ENCODE assay signal across 13 cellular contexts in the genomic region with DNA sequence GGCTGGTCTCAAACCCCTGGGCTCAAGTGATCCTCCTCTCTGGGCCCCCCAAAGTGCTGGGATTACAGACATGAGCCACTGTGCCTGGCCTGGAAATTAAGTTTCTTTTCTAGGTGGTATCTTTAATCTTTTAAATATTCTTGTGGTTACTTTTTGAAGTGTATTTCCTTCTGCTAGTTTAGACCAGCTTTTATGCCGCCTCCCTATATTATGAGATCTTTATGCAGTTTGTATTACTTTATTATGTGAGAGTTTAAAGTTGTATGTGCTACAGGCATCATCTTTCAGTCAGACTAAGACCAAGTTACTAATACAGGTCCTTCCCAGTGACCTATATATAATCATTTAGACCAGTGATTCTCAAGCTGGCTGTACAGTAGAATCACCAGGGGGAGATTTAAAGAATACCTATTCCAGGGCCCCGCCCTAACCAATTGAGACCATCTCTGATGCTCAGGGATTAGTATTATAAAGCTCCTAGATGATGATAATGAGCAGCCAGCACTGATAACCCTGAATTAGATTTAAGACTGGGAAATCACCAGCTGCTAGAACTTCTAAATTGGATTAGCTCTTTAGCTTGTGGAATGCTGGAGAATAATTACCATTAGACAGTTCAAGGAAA. TPM values are rescaled to one million over a fixed set of nuclear protein-coding genes. Genes with fewer than 3 reads are reported as not detected.
DNase-seq lines count a peak whose midpoint lies in the region; ATAC-seq and TF ChIP-seq lines count a peak whose summit lies in the region.
"Had no signal": no experiment of that assay in that cellular context is flagged by ENCODE, and none has a peak within 500 bp of the region (broad histone marks: within the 10 kb centered on the region; RNA-seq: fewer than 3 reads in every experiment).

No MANE protein-coding gene starts in this region.

- H3K4me3 ChIP-seq in naive thymus-derived CD4-positive, alpha-beta T cell (ENCODE audit: low read length): no peak overlapping the region
- H3K4me3 ChIP-seq: thoracic aorta had no signal

- TF ChIP-seq CTCF in natural killer cell (IDR thresholded peaks at IDR 0.05): no peak

- no peaks in the 10 kb centered on the region for H3K9me3 ChIP-seq in naive thymus-derived CD4-positive, alpha-beta T cell (ENCODE audit: control insufficient read depth in 2 of 3, low read length in 3 of 3)
- H3K9me3 ChIP-seq: thoracic aorta had no signal

- DNase-seq in natural killer cell (no peak), retina (no peak), GM03348 (ENCODE audit: low spot score) (no peak)
- DNase-seq in natural killer cell treated with Interleukin-12 subunit alpha and Interleukin-12 subunit beta and Interleukin-15 and Interleukin-18, amount 100 ng/mL, for 72 hours (ENCODE audit: low spot score): no peak
- no peak for DNase-seq in activated naive CD8-positive, alpha-beta T cell treated with anti-CD3 and anti-CD28 coated beads, Interleukin-2, amount 50 U/mL, for 24 hours
- DNase-seq in naive thymus-derived CD4-positive, alpha-beta T cell: peak in 1 of 9 donors; percentile 6
- DNase-seq: caudate nucleus, NCI-H2171 treated with DMSO at 0.1 percent for 48 hours had no signal

- ATAC-seq in natural killer cell (no peak), GM19328 (IDR thresholded peaks at IDR 0.05; ENCODE audit: unreplicated experiment) (no peak), HG02884 (IDR thresholded peaks at IDR 0.05; ENCODE audit: unreplicated experiment) (no peak)
- no peak for ATAC-seq in natural killer cell treated with Interleukin-12 subunit alpha and Interleukin-12 subunit beta and Interleukin-15 and Interleukin-18, amount 100 ng/mL, for 72 hours
- peak; percentile 53 for ATAC-seq in activated naive CD8-positive, alpha-beta T cell treated with anti-CD3 and anti-CD28 coated beads, Interleukin-2, amount 50 U/mL, for 24 hours
- no peak for ATAC-seq in naive thymus-derived CD4-positive, alpha-beta T cell

- POLR2A ChIA-PET in naive thymus-derived CD4-positive, alpha-beta T cell (lab: Charles Lee): interaction anchor here (0.7 to 2.7 kb wide), 3 partner anchors 9 to 33 kb away, joined by 4 to 10 read pairs (median 10); a partner anchor contains a TSS

- H3K4me1 Mint-ChIP-seq in natural killer cell: peaks cover 25 to 29% of the 10 kb centered on the region in 2 donors
- peaks cover 16 to 18% of the 10 kb centered on the region in 2 donors for H3K4me1 Mint-ChIP-seq in natural killer cell treated with Interleukin-12 subunit alpha and Interleukin-12 subunit beta and Interleukin-15 and Interleukin-18, amount 100 ng/mL, for 72 hours (ENCODE audit: low read depth in 2 of 2)
- peaks cover 51% of the 10 kb centered on the region for H3K4me1 Mint-ChIP-seq in activated naive CD8-positive, alpha-beta T cell treated with anti-CD3 and anti-CD28 coated beads, Interleukin-2, amount 50 U/mL, for 24 hours
- H3K4me1 Mint-ChIP-seq in naive thymus-derived CD4-positive, alpha-beta T cell: peaks cover 16 to 62% (median 32%) of the 10 kb centered on the region in 7 donors

- no peaks in the 10 kb centered on the region for H3K36me3 ChIP-seq in naive thymus-derived CD4-positive, alpha-beta T cell (ENCODE audit: control insufficient read depth in 2 of 3, insufficient read depth in 3 of 3, low read length in 3 of 3)
- H3K36me3 ChIP-seq: thoracic aorta had no signal

- no peaks in the 10 kb centered on the region for H3K36me3 Mint-ChIP-seq in natural killer cell
- H3K36me3 Mint-ChIP-seq in natural killer cell treated with Interleukin-12 subunit alpha and Interleukin-12 subunit beta and Interleukin-15 and Interleukin-18, amount 100 ng/mL, for 72 hours: no peaks in the 10 kb centered on the region
- H3K36me3 Mint-ChIP-seq in activated naive CD8-positive, alpha-beta T cell treated with anti-CD3 and anti-CD28 coated beads, Interleukin-2, amount 50 U/mL, for 24 hours (ENCODE audit: low read depth): peaks cover under 1% of the 10 kb centered on the region
- H3K36me3 Mint-ChIP-seq in naive thymus-derived CD4-positive, alpha-beta T cell: no peaks in the 10 kb centered on the region

- intact Hi-C loops in natural killer cell (cut with micrococcal nuclease): no loop called here
- intact Hi-C loops in naive thymus-derived CD4-positive, alpha-beta T cell (cut with micrococcal nuclease): loop anchor here in 1 of 2 donors (1.0 kb wide), 1 partner anchor 11 kb away; a partner anchor contains a TSS

- no peak overlapping the region for H3K4me3 Mint-ChIP-seq in natural killer cell
- H3K4me3 Mint-ChIP-seq in natural killer cell treated with Interleukin-12 subunit alpha and Interleukin-12 subunit beta and Interleukin-15 and Interleukin-18, amount 100 ng/mL, for 72 hours: no peak overlapping the region
- H3K4me3 Mint-ChIP-seq in activated naive CD8-positive, alpha-beta T cell treated with anti-CD3 and anti-CD28 coated beads, Interleukin-2, amount 50 U/mL, for 24 hours: no peak overlapping the region
- peak overlapping the region in 6 of 10 donors; percentile 3 to 64 (median 48) for H3K4me3 Mint-ChIP-seq in naive thymus-derived CD4-positive, alpha-beta T cell
- H3K4me3 Mint-ChIP-seq: activated T-helper 1 cell treated with anti-CD3 and anti-CD28 coated beads, Interleukin-12 subunit alpha, Interleukin-12 subunit beta, Interleukin-2, Interleukin-4 antibody, amounts not matched to agents 30 ng/mL and 10 ng/mL and 1 ng/mL, durations not matched to agents 14 hours and 24 hours and 36 hours had no signal

- H3K27ac ChIP-seq in naive thymus-derived CD4-positive, alpha-beta T cell (ENCODE audit: low read depth, low read length): no peak overlapping the region
- H3K27ac ChIP-seq: VCaP had no signal

- no peaks in the 10 kb centered on the region for H3K9me3 Mint-ChIP-seq in natural killer cell
- no peaks in the 10 kb centered on the region for H3K9me3 Mint-ChIP-seq in natural killer cell treated with Interleukin-12 subunit alpha and Interleukin-12 subunit beta and Interleukin-15 and Interleukin-18, amount 100 ng/mL, for 72 hours
- H3K9me3 Mint-ChIP-seq in activated naive CD8-positive, alpha-beta T cell treated with anti-CD3 and anti-CD28 coated beads, Interleukin-2, amount 50 U/mL, for 24 hours: no peaks in the 10 kb centered on the region
- H3K9me3 Mint-ChIP-seq in naive thymus-derived CD4-positive, alpha-beta T cell: no peaks in the 10 kb centered on the region
- H3K9me3 Mint-ChIP-seq: activated T-helper 1 cell treated with anti-CD3 and anti-CD28 coated beads, Interleukin-12 subunit alpha, Interleukin-12 subunit beta, Interleukin-2, Interleukin-4 antibody, amounts not matched to agents 30 ng/mL and 10 ng/mL and 1 ng/mL, durations not matched to agents 14 hours and 24 hours and 36 hours had no signal

- H3K27me3 ChIP-seq in naive thymus-derived CD4-positive, alpha-beta T cell (ENCODE audit: control insufficient read depth in 2 of 2, insufficient read depth in 2 of 2, low read length in 2 of 2): no peaks in the 10 kb centered on the region

- peak overlapping the region; percentile 14 to 32 for H3K27ac Mint-ChIP-seq in natural killer cell
- no peak overlapping the region for H3K27ac Mint-ChIP-seq in natural killer cell treated with Interleukin-12 subunit alpha and Interleukin-12 subunit beta and Interleukin-15 and Interleukin-18, amount 100 ng/mL, for 72 hours
- H3K27ac Mint-ChIP-seq in activated naive CD8-positive, alpha-beta T cell treated with anti-CD3 and anti-CD28 coated beads, Interleukin-2, amount 50 U/mL, for 24 hours: no peak overlapping the region
- peak overlapping the region in 5 of 9 donors; percentile 37 to 80 (median 55) for H3K27ac Mint-ChIP-seq in naive thymus-derived CD4-positive, alpha-beta T cell
- H3K27ac Mint-ChIP-seq: activated T-helper 1 cell treated with anti-CD3 and anti-CD28 coated beads, Interleukin-12 subunit alpha, Interleukin-12 subunit beta, Interleukin-2, Interleukin-4 antibody, amounts not matched to agents 30 ng/mL and 10 ng/mL and 1 ng/mL, durations not matched to agents 14 hours and 24 hours and 36 hours had no signal

- no peaks in the 10 kb centered on the region for H3K27me3 Mint-ChIP-seq in natural killer cell (ENCODE audit: low read depth in 2 of 2)
- no peaks in the 10 kb centered on the region for H3K27me3 Mint-ChIP-seq in natural killer cell treated with Interleukin-12 subunit alpha and Interleukin-12 subunit beta and Interleukin-15 and Interleukin-18, amount 100 ng/mL, for 72 hours
- no peaks in the 10 kb centered on the region for H3K27me3 Mint-ChIP-seq in activated naive CD8-positive, alpha-beta T cell treated with anti-CD3 and anti-CD28 coated beads, Interleukin-2, amount 50 U/mL, for 24 hours
- H3K27me3 Mint-ChIP-seq in naive thymus-derived CD4-positive, alpha-beta T cell: no peaks in the 10 kb centered on the region

- H3K4me1 ChIP-seq in naive thymus-derived CD4-positive, alpha-beta T cell (ENCODE audit: control insufficient read depth in 2 of 2, insufficient read depth in 2 of 2, low read length in 2 of 2): peaks cover 6 to 15% of the 10 kb centered on the region in 2 donors

- CTCF ChIA-PET in naive thymus-derived CD4-positive, alpha-beta T cell (lab: Charles Lee): interaction anchor here (3.6 kb wide), 1 partner anchor 11 kb away, joined by 13 read pairs; a partner anchor contains a TSS

RNA-seq across cellular contexts. Expression of a gene that starts 11.3 kb away (rescaled TPM):
- 10 to 100 TPM; 12.8 to 18.2 (median 15.8) TPM for total RNA-seq in natural killer cell
- 10 to 100 TPM in 1 of 2 donors, 1 to 10 TPM in 1; 6.7 to 15.4 TPM for total RNA-seq in natural killer cell treated with Interleukin-12 subunit alpha and Interleukin-12 subunit beta and Interleukin-15 and Interleukin-18, amount 100 ng/mL, for 72 hours
- total RNA-seq in naive thymus-derived CD4-positive, alpha-beta T cell: 10 to 100 TPM in 3 of 5 experiments, 1 to 10 TPM in 2; 8.5 to 12.1 (median 10.0) TPM
- polyA plus RNA-seq in naive thymus-derived CD4-positive, alpha-beta T cell: 1 to 10 TPM; 3.4 to 3.5 TPM

Comparison
In these comparisons a context has a peak if more than half of its experiments do, and no peak if none do; other contexts are left out.
1. H3K27ac Mint-ChIP-seq: peak in natural killer cell (2 of 2) and naive thymus-derived CD4-positive, alpha-beta T cell (5 of 9); none in natural killer cell treated with Interleukin-12 subunit alpha and Interleukin-12 subunit beta and Interleukin-15 and Interleukin-18, amount 100 ng/mL, for 72 hours (0 of 2) and activated naive CD8-positive, alpha-beta T cell treated with anti-CD3 and anti-CD28 coated beads, Interleukin-2, amount 50 U/mL, for 24 hours (single experiment).
2. H3K4me3 Mint-ChIP-seq: peak in naive thymus-derived CD4-positive, alpha-beta T cell (6 of 10); none in natural killer cell (single experiment), natural killer cell treated with Interleukin-12 subunit alpha and Interleukin-12 subunit beta and Interleukin-15 and Interleukin-18, amount 100 ng/mL, for 72 hours (single experiment) and activated naive CD8-positive, alpha-beta T cell treated with anti-CD3 and anti-CD28 coated beads, Interleukin-2, amount 50 U/mL, for 24 hours (single experiment).